In genomic region chr19:41323430-41324125, GRCh38 we compare ENCODE assay signal across 1 cellular context.
TF ChIP-seq lines count a peak whose summit lies in the region.

No MANE protein-coding gene starts in this region.

TF ChIP-seq in HEK293, 187 proteins besides CTCF, POLR2A, EP300 and RAD21 (continued from another document):
- TF ChIP-seq ZNF341 (tag by site-specific recombination; IDR thresholded peaks at IDR 0.05; ENCODE audit: low read depth) (peak; percentile 45; the same call in 1 of the 2 replicates), WT1 (tag by site-specific recombination; IDR thresholded peaks at IDR 0.05) (peak; percentile 81), ZNF558 (tag by site-specific recombination; IDR thresholded peaks at IDR 0.05) (no peak), TCF7L2 (IDR thresholded peaks at IDR 0.05; ENCODE audit: borderline replicate concordance, low read depth, low read length) (no peak), ZNF449 (tag by site-specific recombination; IDR thresholded peaks at IDR 0.05) (peak; percentile 98)
